ENCODE assay signal across 20 cellular contexts in genomic region chr1:239184581-239185244, GRCh38.
"Had no signal": no experiment of that assay in that cellular context is flagged by ENCODE, and none has a peak within 500 bp of the region (broad histone marks: within the 10 kb centered on the region; RNA-seq: fewer than 3 reads in every experiment).

No MANE protein-coding gene starts in this region.

- H3K4me3 Mint-ChIP-seq: activated CD4-positive, alpha-beta T cell treated with anti-CD3 and anti-CD28 coated beads for 36 hours; activated T-helper 1 cell treated with anti-CD3 and anti-CD28 coated beads, Interleukin-12 subunit alpha, Interleukin-12 subunit beta, Interleukin-2, Interleukin-4 antibody, amounts not matched to agents 30 ng/mL and 10 ng/mL and 1 ng/mL, durations not matched to agents 14 hours and 24 hours and 36 hours; brain; central memory CD8-positive, alpha-beta T cell; endodermal cell; stimulated activated naive CD8-positive, alpha-beta T cell treated with anti-CD3 and anti-CD28 coated beads, Interleukin-15, Interleukin-2, amounts not matched to agents 100 ng/mL and 50 ng/mL, for 24 hours; type B pancreatic cell had no signal

- H3K9me3 ChIP-seq: colonic mucosa, gastrocnemius medialis, prostate gland had no signal

- H3K4me1 ChIP-seq: colonic mucosa, gastrocnemius medialis, prostate gland had no signal

- H3K27me3 Mint-ChIP-seq: activated CD4-positive, alpha-beta T cell treated with anti-CD3 and anti-CD28 coated beads for 36 hours; brain; central memory CD8-positive, alpha-beta T cell; stimulated activated naive CD8-positive, alpha-beta T cell treated with anti-CD3 and anti-CD28 coated beads, Interleukin-15, Interleukin-2, amounts not matched to agents 100 ng/mL and 50 ng/mL, for 24 hours; type B pancreatic cell had no signal

- ATAC-seq: activated CD4-positive, alpha-beta T cell treated with anti-CD3 and anti-CD28 coated beads for 36 hours; activated naive CD4-positive, alpha-beta T cell treated with anti-CD3 and anti-CD28 coated beads, Interleukin-2, amount 50 U/mL, for 72 hours; gastrocnemius medialis had no signal

- FAIRE-seq: keratinocyte had no signal

- H3K4me1 Mint-ChIP-seq: activated CD4-positive, alpha-beta T cell treated with anti-CD3 and anti-CD28 coated beads for 36 hours; brain; central memory CD8-positive, alpha-beta T cell; endodermal cell had no signal

- H3K9me3 Mint-ChIP-seq: activated T-helper 1 cell treated with anti-CD3 and anti-CD28 coated beads, Interleukin-12 subunit alpha, Interleukin-12 subunit beta, Interleukin-2, Interleukin-4 antibody, amounts not matched to agents 30 ng/mL and 10 ng/mL and 1 ng/mL, durations not matched to agents 14 hours and 24 hours and 36 hours had no signal

- H3K4me3 ChIP-seq: colonic mucosa, gastrocnemius medialis, prostate gland, skin epidermis had no signal

- H3K36me3 Mint-ChIP-seq: brain, type B pancreatic cell had no signal

- H3K36me3 ChIP-seq: colonic mucosa, gastrocnemius medialis, prostate gland had no signal

- H3K27me3 ChIP-seq: colonic mucosa, gastrocnemius medialis had no signal

- H3K27ac ChIP-seq: colonic mucosa, gastrocnemius medialis, skin epidermis had no signal

- DNase-seq: activated CD4-positive, alpha-beta T cell treated with anti-CD3 and anti-CD28 coated beads for 36 hours; activated CD4-positive, alpha-beta T cell treated with anti-CD3 and anti-CD28 coated beads, Interleukin-2, amount 50 U/mL, for 48 hours; activated gamma-delta T cell treated with Interleukin-2 at 50 U/mL for 16 hours; activated T-cell treated with anti-CD3 and anti-CD28 coated beads for 4 hours; colonic mucosa; endodermal cell; gastrocnemius medialis; head of caudate nucleus; right cardiac atrium; stimulated activated CD4-positive, alpha-beta T cell treated with anti-CD3 and anti-CD28 coated beads, Interleukin-15, amount 100 ng/mL, for 24 hours; stimulated activated CD4-positive, alpha-beta T cell treated with anti-CD3 and anti-CD28 coated beads, Interleukin-2, amount 100 ng/mL, for 48 hours had no signal

- H3K27ac Mint-ChIP-seq: activated CD4-positive, alpha-beta T cell treated with anti-CD3 and anti-CD28 coated beads for 36 hours; activated naive CD4-positive, alpha-beta T cell treated with anti-CD3 and anti-CD28 coated beads, Interleukin-2, amount 50 U/mL, for 72 hours; activated T-helper 1 cell treated with anti-CD3 and anti-CD28 coated beads, Interleukin-12 subunit alpha, Interleukin-12 subunit beta, Interleukin-2, Interleukin-4 antibody, amounts not matched to agents 30 ng/mL and 10 ng/mL and 1 ng/mL, durations not matched to agents 14 hours and 24 hours and 36 hours; brain; endodermal cell; stimulated activated naive CD8-positive, alpha-beta T cell treated with anti-CD3 and anti-CD28 coated beads, Interleukin-15, Interleukin-2, amounts not matched to agents 100 ng/mL and 50 ng/mL, for 24 hours; type B pancreatic cell had no signal
